ENCODE assay signal across 26 cellular contexts in genomic region chr11:76632492-76632891, GRCh38. TPM values are rescaled to one million over a fixed set of nuclear protein-coding genes. Genes with fewer than 3 reads are reported as not detected.
DNase-seq lines count a peak whose midpoint lies in the region; ATAC-seq, FAIRE-seq and TF ChIP-seq lines count a peak whose summit lies in the region.
"Had no signal": no experiment of that assay in that cellular context is flagged by ENCODE, and none has a peak within 500 bp of the region (broad histone marks: within the 10 kb centered on the region; RNA-seq: fewer than 3 reads in every experiment).

No MANE protein-coding gene starts in this region.

- H3K14ac ChIP-seq in trophoblast cell (ENCODE audit: low read length), result no peak overlapping the region

- H2AFZ ChIP-seq in endothelial cell of umbilical vein (ENCODE audit: low read depth, low read length) (no peak overlapping the region), trophoblast cell (ENCODE audit: insufficient read depth, low read length, poor library complexity) (no peak overlapping the region)
- H2AFZ ChIP-seq: GM23338 had no signal

- BruUV-seq in endothelial cell of umbilical vein (replicated peaks; lab: Mats Ljungman, UMichigan), result no TSS peak

- peaks cover 51% of the 10 kb centered on the region for H3K4me1 Mint-ChIP-seq in stimulated activated naive CD8-positive, alpha-beta T cell treated with anti-CD3 and anti-CD28 coated beads, Interleukin-15, Interleukin-2, amounts not matched to agents 100 ng/mL and 50 ng/mL, for 24 hours (ENCODE audit: low read depth)
- peaks cover 5 to 11% of the 10 kb centered on the region in 2 donors for H3K4me1 Mint-ChIP-seq in immature natural killer cell

- H3K27ac Mint-ChIP-seq in stimulated activated naive CD8-positive, alpha-beta T cell treated with anti-CD3 and anti-CD28 coated beads, Interleukin-15, Interleukin-2, amounts not matched to agents 100 ng/mL and 50 ng/mL, for 24 hours, result peak overlapping the region; percentile 13
- H3K27ac Mint-ChIP-seq in immature natural killer cell, result no peak overlapping the region
- H3K27ac Mint-ChIP-seq: CD14-positive monocyte; CD4-positive, alpha-beta T cell; CD8-positive, alpha-beta memory T cell; GM23338; H9 had no signal

- H3K27me3 ChIP-seq in endothelial cell of umbilical vein (ENCODE audit: control insufficient read depth in 2 of 2, insufficient read depth in 2 of 2, low read length in 2 of 2) (no peaks in the 10 kb centered on the region), trophoblast cell (ENCODE audit: insufficient read depth, low read length) (no peaks in the 10 kb centered on the region), transverse colon (no peaks in the 10 kb centered on the region), right lobe of liver (no peaks in the 10 kb centered on the region)
- H3K27me3 ChIP-seq: BE2C; BLaER1 treated with 17β-estradiol and CSF1 and Interleukin-3, amounts not matched to agents 10 nM and 100 nM had no signal

- in situ Hi-C loops in transverse colon (cut with MboI; ENCODE audit: low pct_ligation_motif_present in 1 of 4, low pct_unique_long_range_greater_than_20kb in 1 of 4, low sequenced_read_pairs in 3 of 4), result no loop called here

- no peak overlapping the region for H2AK5ac ChIP-seq in trophoblast cell (ENCODE audit: low read length)

- peak; percentile 12 for FAIRE-seq in endothelial cell of umbilical vein (lab: Jason Lieb, UNC)
- FAIRE-seq: A549, D721Med, GM12878, GM19239 had no signal

- H3K4me2 ChIP-seq in endothelial cell of umbilical vein (ENCODE audit: insufficient read depth, low read length) (peak overlapping the region; percentile 24), trophoblast cell (ENCODE audit: low read length) (no peak overlapping the region)
- H3K4me2 ChIP-seq: A549, GM23338 had no signal

- CTCF ChIA-PET in endothelial cell of umbilical vein (lab: Charles Lee), result interaction anchor here (1.0 to 1.5 kb wide), 4 partner anchors 34 to 55 kb away, joined by 3 to 7 read pairs (median 3); no protein-coding TSS in a partner anchor

- TF ChIP-seq EP300 in transverse colon (IDR thresholded peaks at IDR 0.05; ENCODE audit: low read depth), result no peak

- no CpG with 5 or more reads among the region's 2 CpGs for WGBS in trophoblast cell (ENCODE audit: extremely low coverage, insufficient coverage, insufficient read length)
- 82 to 87% methylated on average over 2 of the region's 2 CpGs for WGBS in transverse colon (ENCODE audit: low coverage in 1 of 2), 2 donors
- WGBS in right lobe of liver (ENCODE audit: insufficient coverage, low coverage, low lambda C conversion rate, missing lambda C conversion rate), result 88% methylated on average over 2 of the region's 2 CpGs

- H3K4me3 ChIP-seq in endothelial cell of umbilical vein (replicated peaks in 1 of 3; ENCODE audit: insufficient read depth in 1 of 3, low read depth in 1 of 3, low read length in 3 of 3), result no peak overlapping the region
- H3K4me3 ChIP-seq in trophoblast cell (ENCODE audit: low read depth, low read length), result no peak overlapping the region
- H3K4me3 ChIP-seq in transverse colon, result no peak overlapping the region
- H3K4me3 ChIP-seq in right lobe of liver, result no peak overlapping the region
- H3K4me3 ChIP-seq: A549; BLaER1 treated with 17β-estradiol and CSF1 and Interleukin-3, amounts not matched to agents 10 nM and 100 nM; GM12878; GM23338 had no signal

- POLR2A ChIA-PET in endothelial cell of umbilical vein (lab: Charles Lee), result no interaction called here

- no peak overlapping the region for H3K23ac ChIP-seq in trophoblast cell (ENCODE audit: low read length)

- H3K36me3 ChIP-seq in endothelial cell of umbilical vein (ENCODE audit: control insufficient read depth in 2 of 2, extremely low read depth in 1 of 2, insufficient read depth in 2 of 2, low read length in 2 of 2) (no peaks in the 10 kb centered on the region), trophoblast cell (ENCODE audit: control insufficient read depth in 1 of 2, insufficient read depth in 2 of 2, low read length in 2 of 2) (no peaks in the 10 kb centered on the region), transverse colon (no peaks in the 10 kb centered on the region), right lobe of liver (no peaks in the 10 kb centered on the region)
- H3K36me3 ChIP-seq: BE2C; BLaER1 treated with 17β-estradiol and CSF1 and Interleukin-3, amounts not matched to agents 10 nM and 100 nM had no signal

- TF ChIP-seq POLR2A in endothelial cell of umbilical vein (IDR thresholded peaks at IDR 0.05; ENCODE audit: low read depth, low read length), result no peak
- no peak for TF ChIP-seq POLR2A in transverse colon (IDR thresholded peaks at IDR 0.05)
- no peak for TF ChIP-seq POLR2A in right lobe of liver (IDR thresholded peaks at IDR 0.05)

- no peaks in the 10 kb centered on the region for H3K9me3 Mint-ChIP-seq in stimulated activated naive CD8-positive, alpha-beta T cell treated with anti-CD3 and anti-CD28 coated beads, Interleukin-15, Interleukin-2, amounts not matched to agents 100 ng/mL and 50 ng/mL, for 24 hours
- no peaks in the 10 kb centered on the region for H3K9me3 Mint-ChIP-seq in immature natural killer cell
- H3K9me3 Mint-ChIP-seq: CD4-positive, alpha-beta T cell; CD8-positive, alpha-beta memory T cell had no signal

- H3K79me2 ChIP-seq in endothelial cell of umbilical vein (ENCODE audit: control insufficient read depth, insufficient read depth, low read length), result no peaks in the 10 kb centered on the region
- H3K79me2 ChIP-seq in trophoblast cell (ENCODE audit: control insufficient read depth, insufficient read depth, low read length, poor library complexity), result peaks cover 2% of the 10 kb centered on the region

- H2BK120ac ChIP-seq in trophoblast cell (ENCODE audit: insufficient read depth, low read length, poor library complexity), result no peak overlapping the region

- H3K27ac ChIP-seq in endothelial cell of umbilical vein (ENCODE audit: insufficient read depth, low read depth, low read length) (peak overlapping the region; percentile 93), trophoblast cell (ENCODE audit: low read depth, low read length) (no peak overlapping the region), transverse colon (no peak overlapping the region), right lobe of liver (no peak overlapping the region)
- H3K27ac ChIP-seq: A549; BLaER1 treated with 17β-estradiol and CSF1 and Interleukin-3, amounts not matched to agents 10 nM and 100 nM had no signal

- H2BK5ac ChIP-seq in trophoblast cell (ENCODE audit: low read depth, low read length, poor library complexity), result no peak overlapping the region

- H3K9me3 ChIP-seq in endothelial cell of umbilical vein (replicated peaks; ENCODE audit: control insufficient read depth, insufficient read depth, low read length), result no peaks in the 10 kb centered on the region
- peaks cover 2% of the 10 kb centered on the region for H3K9me3 ChIP-seq in trophoblast cell (ENCODE audit: insufficient read depth, low read depth, low read length)
- H3K9me3 ChIP-seq in transverse colon, result no peaks in the 10 kb centered on the region
- no peaks in the 10 kb centered on the region for H3K9me3 ChIP-seq in right lobe of liver
- H3K9me3 ChIP-seq: A549; BE2C; BLaER1 treated with 17β-estradiol and CSF1 and Interleukin-3, amounts not matched to agents 10 nM and 100 nM had no signal

- H4K20me1 ChIP-seq in endothelial cell of umbilical vein (replicated peaks; ENCODE audit: control insufficient read depth, extremely low read depth, insufficient read depth, low read length), result no peaks in the 10 kb centered on the region
- H4K20me1 ChIP-seq: BLaER1 treated with 17β-estradiol and CSF1 and Interleukin-3, amounts not matched to agents 10 nM and 100 nM had no signal

- dilution Hi-C loops in endothelial cell of umbilical vein (cut with MboI; ENCODE audit: extremely low pct_ligation_motif_present, low sequenced_read_pairs), result no loop called here

- peaks cover 13% of the 10 kb centered on the region for H3K27me3 Mint-ChIP-seq in stimulated activated naive CD8-positive, alpha-beta T cell treated with anti-CD3 and anti-CD28 coated beads, Interleukin-15, Interleukin-2, amounts not matched to agents 100 ng/mL and 50 ng/mL, for 24 hours
- peaks cover 5 to 14% (median 6%) of the 10 kb centered on the region in 3 donors for H3K27me3 Mint-ChIP-seq in immature natural killer cell (ENCODE audit: low read depth in 3 of 3)

- no peak overlapping the region for H4K91ac ChIP-seq in trophoblast cell (ENCODE audit: low read depth, low read length)

- H3K79me1 ChIP-seq in trophoblast cell (ENCODE audit: low read length), result peaks cover 10% of the 10 kb centered on the region

- H3K9me1 ChIP-seq in endothelial cell of umbilical vein (replicated peaks; ENCODE audit: control insufficient read depth, extremely low read depth, insufficient read depth, low read length), result no peaks in the 10 kb centered on the region

- H3K4me3 Mint-ChIP-seq in stimulated activated naive CD8-positive, alpha-beta T cell treated with anti-CD3 and anti-CD28 coated beads, Interleukin-15, Interleukin-2, amounts not matched to agents 100 ng/mL and 50 ng/mL, for 24 hours, result no peak overlapping the region
- H3K4me3 Mint-ChIP-seq in immature natural killer cell, result no peak overlapping the region
- H3K4me3 Mint-ChIP-seq: CD14-positive monocyte; CD4-positive, alpha-beta T cell; CD8-positive, alpha-beta memory T cell; GM23338; H9 had no signal

- peaks cover 47% of the 10 kb centered on the region for H3K4me1 ChIP-seq in endothelial cell of umbilical vein (ENCODE audit: control insufficient read depth, extremely low read depth, insufficient read depth, low read length)
- H3K4me1 ChIP-seq in trophoblast cell (ENCODE audit: control insufficient read depth in 1 of 2, insufficient read depth in 2 of 2, low read length in 2 of 2), result peaks cover 9 to 18% of the 10 kb centered on the region in 2 experiments
- peaks cover 0 to 28% (median 14%) of the 10 kb centered on the region in 4 donors for H3K4me1 ChIP-seq in transverse colon
- peaks cover 0 to 4% (median 0%) of the 10 kb centered on the region in 4 donors for H3K4me1 ChIP-seq in right lobe of liver
- H3K4me1 ChIP-seq: A549, BE2C had no signal

- ATAC-seq in stimulated activated naive CD8-positive, alpha-beta T cell treated with anti-CD3 and anti-CD28 coated beads, Interleukin-15, Interleukin-2, amounts not matched to agents 100 U/mL and 50 U/mL, for 24 hours, result no peak
- no peak for ATAC-seq in right lobe of liver
- ATAC-seq: A549, GM12878, GM23338, HCT116 had no signal

- H3K36me3 Mint-ChIP-seq in stimulated activated naive CD8-positive, alpha-beta T cell treated with anti-CD3 and anti-CD28 coated beads, Interleukin-15, Interleukin-2, amounts not matched to agents 100 ng/mL and 50 ng/mL, for 24 hours (ENCODE audit: low read depth), result peaks cover 5% of the 10 kb centered on the region
- H3K36me3 Mint-ChIP-seq in immature natural killer cell, result peaks cover 0 to 7% (median 0%) of the 10 kb centered on the region in 3 donors

- no peak for DNase-seq in stimulated activated naive CD8-positive, alpha-beta T cell treated with anti-CD3 and anti-CD28 coated beads, Interleukin-15, Interleukin-2, amounts not matched to agents 100 U/mL and 50 U/mL, for 24 hours
- DNase-seq in endothelial cell of umbilical vein (ENCODE audit: low read depth, low spot score) (no peak), trophoblast cell (peak; percentile 56 to 83), transverse colon (no peak), right lobe of liver (no peak), immature natural killer cell (no peak)
- DNase-seq: 8988T; ACHN; AML-193; BE2C; CD4-positive, alpha-beta T cell; CD8-positive, alpha-beta memory T cell; DMS 273 treated with DMSO at 0.1 percent for 48 hours; DMS79; EL; GDM1; H9 had no signal

- intact Hi-C loops in endothelial cell of umbilical vein (cut with micrococcal nuclease), result loop anchor here (1.0 kb wide), 1 partner anchor 81 kb away; no protein-coding TSS in a partner anchor
- intact Hi-C loops in transverse colon (cut with DNase I; ENCODE audit: low total_unique reads), result no loop called here
- intact Hi-C loops in right lobe of liver (cut with DNase I), result no loop called here

- H3K18ac ChIP-seq in trophoblast cell (ENCODE audit: low read length), result no peak overlapping the region

- H2BK12ac ChIP-seq in trophoblast cell (ENCODE audit: low read length), result no peak overlapping the region

- H3K9ac ChIP-seq in endothelial cell of umbilical vein (replicated peaks; ENCODE audit: extremely low read depth, insufficient read depth, low read length), result no peak overlapping the region
- no peak overlapping the region for H3K9ac ChIP-seq in trophoblast cell (ENCODE audit: low read length)
- H3K9ac ChIP-seq: BLaER1 treated with 17β-estradiol and CSF1 and Interleukin-3, amounts not matched to agents 10 nM and 100 nM had no signal

- no peak overlapping the region for H4K8ac ChIP-seq in trophoblast cell (ENCODE audit: low read depth, low read length)

- TF ChIP-seq CTCF in endothelial cell of umbilical vein (IDR thresholded peaks at IDR 0.05; ENCODE audit: extremely low read depth in 1 of 2, insufficient read depth in 1 of 2, low read depth in 1 of 2, low read length in 2 of 2) (no peak), transverse colon (IDR thresholded peaks at IDR 0.05) (no peak), right lobe of liver (IDR thresholded peaks at IDR 0.05) (no peak)

- H4K12ac ChIP-seq in trophoblast cell (ENCODE audit: low read depth, low read length), result no peak overlapping the region

- no peak overlapping the region for H3K4ac ChIP-seq in trophoblast cell (ENCODE audit: low read depth, low read length)

RNA-seq across cellular contexts. Expression of gene LRRC32, which starts 38.1 kb away (rescaled TPM):
- total RNA-seq in endothelial cell of umbilical vein, result 77.0 and 117 TPM in 2 replicates
- polyA plus RNA-seq in endothelial cell of umbilical vein, result 70.2 and 77.2 TPM in 2 replicates
- 57.4 and 58.8 TPM in 2 replicates for polyA plus RNA-seq in endothelial cell of umbilical vein (2011; cell fraction: cytosol; rRNA removed)
- polyA plus RNA-seq in endothelial cell of umbilical vein (2011; cell fraction: nucleus; rRNA removed), result 42.3 and 50.8 TPM in 2 replicates
- 60.8 and 95.7 TPM in 2 replicates for polyA plus RNA-seq in endothelial cell of umbilical vein (2012)
- polyA minus RNA-seq in endothelial cell of umbilical vein, result 72.1 and 79.5 TPM in 2 replicates
- 0.31 TPM for polyA minus RNA-seq in endothelial cell of umbilical vein (2011; cell fraction: cytosol; rRNA and poly(A)+ RNA removed)
- polyA minus RNA-seq in endothelial cell of umbilical vein (2011; cell fraction: nucleus; rRNA and poly(A)+ RNA removed), result 17.6 and 21.6 TPM in 2 replicates
- polyA plus RNA-seq in trophoblast cell (2013), result 39.7 and 40.3 TPM in 2 replicates
- 10 to 100 TPM in 1 of 4 donors, 1 to 10 TPM in 3; 5.1 to 11.5 (median 9.1) TPM for total RNA-seq in transverse colon
- 10 to 100 TPM in 4 of 6 experiments, 1 to 10 TPM in 2; 7.4 to 19.5 (median 14.5) TPM for total RNA-seq in right lobe of liver
- polyA plus RNA-seq in immature natural killer cell, result under 1 TPM in 1 of 3 donors, not detected in 2; 0.45 TPM
- polyA plus RNA-seq: CD14-positive monocyte had no signal

Comparison
In these comparisons a context has a peak if more than half of its experiments do, and no peak if none do; other contexts are left out.
1. DNase-seq: peak in trophoblast cell (2 of 2); none in stimulated activated naive CD8-positive, alpha-beta T cell treated with anti-CD3 and anti-CD28 coated beads, Interleukin-15, Interleukin-2, amounts not matched to agents 100 U/mL and 50 U/mL, for 24 hours (single experiment), endothelial cell of umbilical vein (single experiment), transverse colon (single experiment), right lobe of liver (0 of 3) and immature natural killer cell (0 of 3).